9 cellular contexts compared by ENCODE assay signal in genomic region chr16:24541534-24541933, GRCh38. TPM values are rescaled to one million over a fixed set of nuclear protein-coding genes. Genes with fewer than 3 reads are reported as not detected.
DNase-seq lines count a peak whose midpoint lies in the region; ATAC-seq and TF ChIP-seq lines count a peak whose summit lies in the region.
"Had no signal": no experiment of that assay in that cellular context is flagged by ENCODE, and none has a peak within 500 bp of the region (broad histone marks: within the 10 kb centered on the region; RNA-seq: fewer than 3 reads in every experiment).

No MANE protein-coding gene starts in this region.

- H2AFZ ChIP-seq in SK-N-SH (ENCODE audit: low read depth), result no peak overlapping the region

- peak overlapping the region; percentile 87 for H3K4me2 ChIP-seq in SK-N-SH

- intact Hi-C loops in activated T-helper 2 cell treated with anti-CD3 and anti-CD28 coated beads, Interferon-gamma antibody, Interleukin-2, Interleukin-4, amounts not matched to agents 10 μg/mL and 5 μg/mL and 100 μg/mL, durations not matched to agents 14 hours and 24 hours and 36 hours (cut with micrococcal nuclease), result loop anchor here (5.0 kb wide), 1 partner anchor 704 kb away; the partner anchor contains the start of gene PRKCB

- H3K36me3 ChIP-seq in SK-N-SH (replicated peaks in 1 of 2; ENCODE audit: control insufficient read depth in 1 of 2, insufficient read depth in 2 of 2, low read length in 1 of 2) (peaks cover 14 to 27% of the 10 kb centered on the region in 2 experiments), suprapubic skin (peaks cover 6% of the 10 kb centered on the region)

- CTCF ChIA-PET in SK-N-SH (lab: Yijun Ruan, JAX), result interaction anchor here (0.6 to 2.3 kb wide), 6 partner anchors 8 to 108 kb away, joined by 3 to 6 read pairs (median 3); no protein-coding TSS in a partner anchor

- H3K9me3 Mint-ChIP-seq in activated T-helper 2 cell treated with anti-CD3 and anti-CD28 coated beads, Interferon-gamma antibody, Interleukin-2, Interleukin-4, amounts not matched to agents 10 μg/mL and 5 μg/mL and 100 μg/mL, durations not matched to agents 14 hours and 24 hours and 36 hours, result no peaks in the 10 kb centered on the region
- no peaks in the 10 kb centered on the region for H3K9me3 Mint-ChIP-seq in immature natural killer cell

- H3K9ac ChIP-seq in SK-N-SH, result peak overlapping the region; percentile 100

- peak overlapping the region; percentile 89 for H3K4me3 Mint-ChIP-seq in activated T-helper 2 cell treated with anti-CD3 and anti-CD28 coated beads, Interferon-gamma antibody, Interleukin-2, Interleukin-4, amounts not matched to agents 10 μg/mL and 5 μg/mL and 100 μg/mL, durations not matched to agents 14 hours and 24 hours and 36 hours (ENCODE audit: low read depth)
- peak overlapping the region; percentile 91 to 100 (median 98) for H3K4me3 Mint-ChIP-seq in immature natural killer cell

- H4K20me1 ChIP-seq in SK-N-SH (ENCODE audit: insufficient read depth), result peaks cover 65% of the 10 kb centered on the region

- no peaks in the 10 kb centered on the region for H3K9me2 ChIP-seq in SK-N-SH

- peak overlapping the region; percentile 89 to 97 for H3K4me3 ChIP-seq in SK-N-SH (ENCODE audit: low read depth in 2 of 2, low read length in 1 of 2)
- H3K4me3 ChIP-seq in suprapubic skin, result peak overlapping the region; percentile 81

- DNase-seq in SK-N-SH, result no peak
- no peak for DNase-seq in activated T-helper 2 cell treated with anti-CD3 and anti-CD28 coated beads, Interferon-gamma antibody, Interleukin-2, Interleukin-4, amounts not matched to agents 10 μg/mL and 5 μg/mL and 100 μg/mL, durations not matched to agents 14 hours and 24 hours and 36 hours (ENCODE audit: low spot score)
- DNase-seq in immature natural killer cell, result peak; percentile 12 to 19 (median 18)
- DNase-seq in suprapubic skin (ENCODE audit: low spot score in 2 of 2), result no peak
- DNase-seq in cerebellar nuclear complex (lab: John Stamatoyannopoulos, UW), result no peak
- DNase-seq: 8988T had no signal

- H3K4me1 ChIP-seq in SK-N-SH (ENCODE audit: control insufficient read depth in 1 of 2, insufficient read depth in 2 of 2, low read depth in 1 of 2, low read length in 1 of 2), result peaks cover 8 to 15% of the 10 kb centered on the region in 2 experiments
- peaks cover 53% of the 10 kb centered on the region for H3K4me1 ChIP-seq in suprapubic skin

- TF ChIP-seq POLR2A in suprapubic skin (IDR thresholded peaks at IDR 0.05), result no peak

- no peaks in the 10 kb centered on the region for H3F3A ChIP-seq in SK-N-SH (replicated peaks; ENCODE audit: insufficient read depth)

- TF ChIP-seq EP300 in SK-N-SH (IDR thresholded peaks at IDR 0.05; ENCODE audit: borderline replicate concordance in 1 of 2, low read depth in 1 of 2, low read length in 1 of 2) (no peak), suprapubic skin (IDR thresholded peaks at IDR 0.05) (no peak)

- H3K27ac Mint-ChIP-seq in activated T-helper 2 cell treated with anti-CD3 and anti-CD28 coated beads, Interferon-gamma antibody, Interleukin-2, Interleukin-4, amounts not matched to agents 10 μg/mL and 5 μg/mL and 100 μg/mL, durations not matched to agents 14 hours and 24 hours and 36 hours, result peak overlapping the region; percentile 96
- H3K27ac Mint-ChIP-seq in immature natural killer cell, result peak overlapping the region; percentile 87 to 100 (median 90)

- H3K79me2 ChIP-seq in SK-N-SH (ENCODE audit: insufficient read depth), result peaks cover 72% of the 10 kb centered on the region

- H3K27me3 ChIP-seq in SK-N-SH (ENCODE audit: insufficient read depth) (no peaks in the 10 kb centered on the region), suprapubic skin (no peaks in the 10 kb centered on the region)

- no peak for TF ChIP-seq RAD21 in SK-N-SH (IDR thresholded peaks at IDR 0.05; ENCODE audit: low read length)

- H3K36me3 Mint-ChIP-seq in activated T-helper 2 cell treated with anti-CD3 and anti-CD28 coated beads, Interferon-gamma antibody, Interleukin-2, Interleukin-4, amounts not matched to agents 10 μg/mL and 5 μg/mL and 100 μg/mL, durations not matched to agents 14 hours and 24 hours and 36 hours (ENCODE audit: low read depth), result peaks cover 62% of the 10 kb centered on the region
- H3K36me3 Mint-ChIP-seq in immature natural killer cell, result peaks cover 0 to 3% (median 3%) of the 10 kb centered on the region in 3 donors

- TF ChIP-seq CTCF in SK-N-SH (IDR thresholded peaks at IDR 0.05), result no peak
- no peak for TF ChIP-seq CTCF in suprapubic skin (IDR thresholded peaks at IDR 0.05)

- WGBS in SK-N-SH (ENCODE audit: low lambda C conversion rate), result 4% methylated on average over 3 of the region's 3 CpGs
- WGBS in suprapubic skin, result 2% methylated on average over 3 of the region's 3 CpGs

- H3K9me3 ChIP-seq in SK-N-SH (no peaks in the 10 kb centered on the region), suprapubic skin (no peaks in the 10 kb centered on the region)

- POLR2A ChIA-PET in SK-N-SH (lab: Yijun Ruan, JAX), result no interaction called here

- peak overlapping the region in 1 of 2 experiments; percentile 95; a peak in 1 of 4 replicates for H3K27ac ChIP-seq in SK-N-SH (ENCODE audit: low read depth in 2 of 2, low read length in 1 of 2)
- H3K27ac ChIP-seq in suprapubic skin, result peak overlapping the region; percentile 99

- H3K4me1 Mint-ChIP-seq in activated T-helper 2 cell treated with anti-CD3 and anti-CD28 coated beads, Interferon-gamma antibody, Interleukin-2, Interleukin-4, amounts not matched to agents 10 μg/mL and 5 μg/mL and 100 μg/mL, durations not matched to agents 14 hours and 24 hours and 36 hours (ENCODE audit: low read depth), result peaks cover 44% of the 10 kb centered on the region
- H3K4me1 Mint-ChIP-seq in immature natural killer cell, result peaks cover 65 to 69% of the 10 kb centered on the region in 2 donors

- no peak for ATAC-seq in SK-N-SH treated with all-trans-retinoic acid at 6 μM for 48 hours
- no peak for ATAC-seq in GM21360 (IDR thresholded peaks at IDR 0.05; ENCODE audit: unreplicated experiment)
- ATAC-seq in HG02938 (IDR thresholded peaks at IDR 0.05; ENCODE audit: unreplicated experiment), result no peak

- H3K27me3 Mint-ChIP-seq in activated T-helper 2 cell treated with anti-CD3 and anti-CD28 coated beads, Interferon-gamma antibody, Interleukin-2, Interleukin-4, amounts not matched to agents 10 μg/mL and 5 μg/mL and 100 μg/mL, durations not matched to agents 14 hours and 24 hours and 36 hours (ENCODE audit: low read depth), result no peaks in the 10 kb centered on the region
- H3K27me3 Mint-ChIP-seq in immature natural killer cell (ENCODE audit: low read depth in 3 of 3), result peaks cover 6 to 7% (median 6%) of the 10 kb centered on the region in 3 donors

TF ChIP-seq in SK-N-SH, 30 proteins besides CTCF, POLR2A, EP300 and RAD21:
- TF ChIP-seq POLR2AphosphoS5 (IDR thresholded peaks at IDR 0.05; ENCODE audit: low read depth, low read length) (0 out of 2 replicates have a peak, but pooled peaks have one; percentile 10), USF1 (IDR thresholded peaks at IDR 0.05; ENCODE audit: borderline replicate concordance, low read depth) (no peak)

TF ChIP-seq in SK-N-SH treated with all-trans-retinoic acid at 6 μM for 48 hours, 23 proteins besides CTCF, POLR2A, EP300 and RAD21 (continues in another document):
- TF ChIP-seq TOX (CRISPR knock-in tag; IDR thresholded peaks at IDR 0.05; ENCODE audit: borderline replicate concordance) (no peak), ESRRG (CRISPR knock-in tag; IDR thresholded peaks at IDR 0.05) (no peak), PATZ1 (CRISPR knock-in tag; IDR thresholded peaks at IDR 0.05; ENCODE audit: borderline replicate concordance) (no peak), TCF4 (CRISPR knock-in tag; IDR thresholded peaks at IDR 0.05; ENCODE audit: borderline replicate concordance) (no peak), CSRNP3 (CRISPR knock-in tag; IDR thresholded peaks at IDR 0.05) (no peak), OSR1 (CRISPR knock-in tag; IDR thresholded peaks at IDR 0.05) (no peak)

RNA-seq across cellular contexts. Expression of gene RBBP6, which starts 2.2 kb away (rescaled TPM):
- polyA plus RNA-seq in SK-N-SH (2012; rRNA removed) (15.1 and 21.8 TPM in 2 replicates), immature natural killer cell (10 to 100 TPM; 16.2 to 31.7 (median 27.6) TPM)
- polyA plus RNA-seq in SK-N-SH (2012; cell fraction: cytosol; rRNA removed), result 15.1 and 19.6 TPM in 2 replicates
- polyA plus RNA-seq in SK-N-SH (2012; cell fraction: nucleus; rRNA removed), result 66.0 and 69.7 TPM in 2 replicates
- 63.8 and 65.4 TPM in 2 replicates for total RNA-seq in activated T-helper 2 cell treated with anti-CD3 and anti-CD28 coated beads, Interferon-gamma antibody, Interleukin-2, Interleukin-4, amounts not matched to agents 10 μg/mL and 5 μg/mL and 100 μg/mL, durations not matched to agents 14 hours and 24 hours and 36 hours
- 100 to 1,000 TPM in 2 of 4 donors, 10 to 100 TPM in 2; 45.6 to 147 (median 101) TPM for total RNA-seq in suprapubic skin

Comparison
In these comparisons a context has a peak if more than half of its experiments do, and no peak if none do; other contexts are left out.
1. DNase-seq: peak in immature natural killer cell (3 of 3); none in SK-N-SH (single experiment), activated T-helper 2 cell treated with anti-CD3 and anti-CD28 coated beads, Interferon-gamma antibody, Interleukin-2, Interleukin-4, amounts not matched to agents 10 μg/mL and 5 μg/mL and 100 μg/mL, durations not matched to agents 14 hours and 24 hours and 36 hours (single experiment), suprapubic skin (0 of 2) and cerebellar nuclear complex (0 of 2).